8 cellular contexts compared by ENCODE assay signal in the genomic region with DNA sequence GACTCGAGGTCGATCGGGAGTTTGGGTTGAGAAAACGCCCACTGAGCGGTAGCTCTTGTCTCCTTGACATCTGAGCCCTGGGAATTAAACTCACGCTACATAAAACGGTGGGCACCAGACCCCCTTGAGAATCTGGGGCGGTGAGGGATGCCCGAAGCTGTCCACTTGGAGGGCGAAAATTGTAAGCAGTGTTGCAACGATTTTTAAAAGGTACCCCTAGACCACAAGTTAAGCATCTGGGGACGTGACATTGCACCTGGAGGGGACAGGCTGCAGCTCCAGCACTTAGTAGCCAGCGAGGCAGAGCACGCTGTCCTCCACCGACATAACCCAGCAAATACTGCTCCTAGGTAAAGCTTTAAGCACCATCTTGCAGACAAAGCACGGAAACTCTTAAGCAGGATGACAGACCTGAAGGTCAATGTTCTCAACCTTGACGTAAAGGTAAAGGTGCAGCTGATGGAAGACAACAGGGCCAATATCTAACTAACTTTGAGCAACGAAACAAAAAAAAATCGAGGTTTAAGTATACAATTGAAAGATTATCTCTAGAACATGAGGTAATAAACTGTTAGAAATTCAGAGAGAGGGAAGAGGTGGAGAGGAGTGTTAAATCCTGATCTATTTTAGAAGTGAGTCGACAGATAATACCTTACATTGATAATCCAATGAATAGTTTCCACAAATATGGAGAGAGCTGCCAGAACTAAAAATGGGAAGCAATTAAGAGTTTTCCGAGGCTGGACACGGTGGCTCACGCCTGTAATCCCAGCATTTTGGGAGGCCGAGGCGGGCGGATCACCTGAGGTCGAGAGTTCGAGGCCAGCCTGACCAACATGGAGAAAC. TPM values are rescaled to one million over a fixed set of nuclear protein-coding genes. Genes with fewer than 3 reads are reported as not detected.
A peak's percentile ranks its signal among the peaks of the same experiment; 100 is the strongest.
DNase-seq lines count a peak whose midpoint lies in the region; ATAC-seq, FAIRE-seq and TF ChIP-seq lines count a peak whose summit lies in the region.

No MANE protein-coding gene starts in this region.

- peaks cover 30% of the 10 kb centered on the region for H3K4me1 ChIP-seq in PC-9 (replicated peaks; ENCODE audit: insufficient read depth)
- peaks cover 8% of the 10 kb centered on the region for H3K4me1 ChIP-seq in neuron (ENCODE audit: insufficient read depth, low read length)

- BruUV-seq in PC-9 (replicated peaks; lab: Mats Ljungman, UMichigan), result TSS peak; percentile 90

- H3K36me3 ChIP-seq in PC-9 (ENCODE audit: low read depth) (peaks cover 2% of the 10 kb centered on the region; the same call in 1 of the 2 replicates), neuron (ENCODE audit: insufficient read depth, low read length) (no peaks in the 10 kb centered on the region)

- FAIRE-seq in GM19239 (lab: Jason Lieb, UNC), result peak; percentile 14

- ATAC-seq in GM21717 (IDR thresholded peaks at IDR 0.05; ENCODE audit: unreplicated experiment), result no peak
- ATAC-seq in HG02973 (IDR thresholded peaks at IDR 0.05; ENCODE audit: unreplicated experiment), result no peak
- ATAC-seq in HG03520 (IDR thresholded peaks at IDR 0.05; ENCODE audit: unreplicated experiment), result no peak

- peak overlapping the region; percentile 82 for H2AFZ ChIP-seq in PC-9
- H2AFZ ChIP-seq in neuron (ENCODE audit: low read depth, low read length), result peak overlapping the region; percentile 94

- H3K9me3 Mint-ChIP-seq in endothelial cell (ENCODE audit: unreplicated experiment), result no peaks in the 10 kb centered on the region

- peak overlapping the region; percentile 24 for H3K27ac Mint-ChIP-seq in endothelial cell (ENCODE audit: unreplicated experiment)

- H3F3A ChIP-seq in PC-9 (ENCODE audit: insufficient read depth, low read depth), result peaks cover 20% of the 10 kb centered on the region

- H3K36me3 Mint-ChIP-seq in endothelial cell (ENCODE audit: low read depth, unreplicated experiment), result peaks cover 3% of the 10 kb centered on the region

- POLR2A ChIA-PET in PC-9 (lab: Charles Lee; ENCODE audit: unreplicated experiment), result interaction anchor here (0.5 to 0.6 kb wide), 3 partner anchors 8 to 1143 kb away, joined by 4 to 15 read pairs (median 6); no protein-coding TSS in a partner anchor

- H3K9me3 ChIP-seq in PC-9 (ENCODE audit: insufficient read depth, low read depth) (no peaks in the 10 kb centered on the region), neuron (ENCODE audit: low read length) (no peaks in the 10 kb centered on the region)

- TF ChIP-seq CTCF in PC-9 (conservative IDR thresholded peaks at IDR 0.05), result no peak
- no peak for TF ChIP-seq CTCF in endothelial cell (IDR thresholded peaks at IDR 0.05; ENCODE audit: unreplicated experiment)

- H3K4me3 ChIP-seq in PC-9 (peak overlapping the region; percentile 95), neuron (ENCODE audit: low read length) (peak overlapping the region; percentile 85)

- no peak overlapping the region for H3K27ac ChIP-seq in PC-9

- H3K4me1 Mint-ChIP-seq in endothelial cell (ENCODE audit: unreplicated experiment), result peaks cover 24% of the 10 kb centered on the region

- H3K4me3 Mint-ChIP-seq in endothelial cell (ENCODE audit: unreplicated experiment), result peak overlapping the region; percentile 95

- CTCF ChIA-PET in PC-9 (lab: Charles Lee), result interaction anchor here (0.6 kb wide), 1 partner anchor 22 kb away, joined by 7 read pairs; no protein-coding TSS in a partner anchor

- DNase-seq in GM19239 (ENCODE audit: insufficient read length, low spot score) (no peak), PC-9 (no peak), endothelial cell (ENCODE audit: low spot score) (no peak), DMS153 treated with DMSO at 0.1 percent for 48 hours (lab: John Stamatoyannopoulos, UW; ENCODE audit: unreplicated experiment) (no peak)

- intact Hi-C loops in PC-9 (cut with micrococcal nuclease; ENCODE audit: unreplicated experiment), result no loop called here

- 0 out of 2 replicates have a peak, but pooled peaks cover 3% of the 10 kb centered on the region for H3K9me2 ChIP-seq in PC-9 (ENCODE audit: insufficient read depth)

- H3K27me3 ChIP-seq in PC-9 (ENCODE audit: insufficient read depth, low read depth) (no peaks in the 10 kb centered on the region), neuron (ENCODE audit: insufficient read depth, low read length) (no peaks in the 10 kb centered on the region)

- peaks cover 39% of the 10 kb centered on the region for H3K79me2 ChIP-seq in PC-9 (ENCODE audit: low read depth)

- peak overlapping the region; percentile 93 for H3K4me2 ChIP-seq in PC-9

- H3K27me3 Mint-ChIP-seq in endothelial cell (ENCODE audit: unreplicated experiment), result no peaks in the 10 kb centered on the region

- no peaks in the 10 kb centered on the region for H4K20me1 ChIP-seq in PC-9 (ENCODE audit: insufficient read depth)

RNA-seq across cellular contexts. Expression of a gene that starts 0.9 kb away (rescaled TPM):
- total RNA-seq in PC-9 (2021) (29.3 and 34.0 TPM in 2 replicates), endothelial cell (ENCODE audit: unreplicated experiment) (26.3 TPM)
